27 cellular contexts compared by ENCODE assay signal in the genomic region with DNA sequence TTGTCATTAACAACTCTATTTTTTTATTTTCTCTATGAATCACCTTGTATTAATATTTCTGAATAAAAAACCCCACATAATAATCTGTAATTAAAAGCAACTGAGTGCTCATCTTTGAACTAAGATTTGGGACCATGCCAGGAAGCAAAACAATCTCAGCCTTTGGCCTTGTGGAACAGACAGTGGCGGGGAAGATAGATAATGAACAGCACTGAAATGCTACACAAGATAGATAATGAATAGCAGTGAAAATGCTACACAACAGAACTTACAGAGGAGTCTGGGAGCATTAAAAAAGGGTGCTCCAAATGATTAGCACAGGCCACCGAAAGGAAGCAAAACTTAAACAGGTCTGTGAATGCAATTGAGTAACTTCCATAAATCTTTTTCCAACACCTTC.
"Had no signal": no experiment of that assay in that cellular context is flagged by ENCODE, and none has a peak within 500 bp of the region (broad histone marks: within the 10 kb centered on the region; RNA-seq: fewer than 3 reads in every experiment).

No MANE protein-coding gene starts in this region.

- H3K4me3 ChIP-seq: neural progenitor cell, ovary, psoas muscle, skin epidermis, smooth muscle cell, spleen, suprapubic skin, thoracic aorta, thyroid gland, tibial nerve, upper lobe of left lung, vagina had no signal

- H3K27ac ChIP-seq: neural progenitor cell, ovary, parathyroid adenoma, psoas muscle, skin epidermis, spleen, suprapubic skin, thoracic aorta, thyroid gland, tibial nerve, upper lobe of left lung, vagina had no signal

- H3K27me3 ChIP-seq: neural progenitor cell, ovary, spleen, suprapubic skin, thyroid gland, tibial nerve, upper lobe of left lung, vagina had no signal

- H3K4me1 ChIP-seq: neural progenitor cell, parathyroid adenoma, psoas muscle, spleen, suprapubic skin, thyroid gland, tibial nerve, upper lobe of left lung, vagina had no signal

- H3K9me3 ChIP-seq: ovary, psoas muscle, spleen, suprapubic skin, thoracic aorta, thyroid gland, tibial nerve, upper lobe of left lung, vagina had no signal

- DNase-seq: natural killer cell; occipital lobe; ovary; posterior cingulate gyrus; psoas muscle; right cardiac atrium; spleen; stimulated activated CD4-positive, alpha-beta T cell treated with anti-CD3 and anti-CD28 coated beads, Interleukin-12 subunit alpha, Interleukin-12 subunit beta, amount 100 ng/mL, for 4 hours; stimulated activated CD4-positive, alpha-beta T cell treated with anti-CD3 and anti-CD28 coated beads, Interleukin-1b, Interleukin-23, amount 100 ng/mL, for 48 hours; stimulated activated CD4-positive, alpha-beta T cell treated with anti-CD3 and anti-CD28 coated beads, Interleukin-4, amount 100 ng/mL, for 1 hour; stimulated activated CD4-positive, alpha-beta T cell treated with anti-CD3 and anti-CD28 coated beads, Interleukin-4, amount 100 ng/mL, for 4 hours; stimulated activated CD8-positive, alpha-beta memory T cell treated with anti-CD3 and anti-CD28 coated beads, Interleukin-4, amount 100 ng/mL, for 48 hours; stimulated activated naive CD4-positive, alpha-beta T cell; stimulated activated naive CD8-positive, alpha-beta T cell treated with anti-CD3 and anti-CD28 coated beads, Interleukin-15, amount 100 ng/mL, for 72 hours; stimulated activated naive CD8-positive, alpha-beta T cell treated with anti-CD3 and anti-CD28 coated beads, Interleukin-15, Interleukin-2, amounts not matched to agents 100 U/mL and 50 U/mL, for 24 hours; substantia nigra; thyroid gland; trophoblast cell; upper lobe of left lung had no signal

- H3K36me3 ChIP-seq: neural progenitor cell, ovary, spleen, suprapubic skin, thoracic aorta, thyroid gland, tibial nerve, upper lobe of left lung, vagina had no signal
